Comparison of ENCODE assay signal across 25 cellular contexts in genomic region chr18:23247363-23247762, GRCh38.
DNase-seq lines count a peak whose midpoint lies in the region; ATAC-seq, FAIRE-seq and TF ChIP-seq lines count a peak whose summit lies in the region.
"Had no signal": no experiment of that assay in that cellular context is flagged by ENCODE, and none has a peak within 500 bp of the region (broad histone marks: within the 10 kb centered on the region; RNA-seq: fewer than 3 reads in every experiment).

No MANE protein-coding gene starts in this region.

- TF ChIP-seq EP300 in HepG2 (IDR thresholded peaks at IDR 0.05; ENCODE audit: low read depth in 2 of 2, low read length in 2 of 2) (no peak), HepG2 (CRISPR knock-in tag; IDR thresholded peaks at IDR 0.05; ENCODE audit: borderline replicate concordance) (no peak)

- H3K79me2 ChIP-seq in HepG2 (ENCODE audit: insufficient read depth, low read length) (no peaks in the 10 kb centered on the region), astrocyte (ENCODE audit: insufficient read depth, low read length) (no peaks in the 10 kb centered on the region), neural progenitor cell (ENCODE audit: low read depth) (no peaks in the 10 kb centered on the region)

- no peaks in the 10 kb centered on the region for H4K20me1 ChIP-seq in HepG2 (ENCODE audit: insufficient read depth, low read length)
- no peaks in the 10 kb centered on the region for H4K20me1 ChIP-seq in BLaER1 treated with 17β-estradiol and CSF1 and Interleukin-3, amounts not matched to agents 10 nM and 100 nM
- no peaks in the 10 kb centered on the region for H4K20me1 ChIP-seq in astrocyte (ENCODE audit: insufficient read depth, low read length)
- no peaks in the 10 kb centered on the region for H4K20me1 ChIP-seq in neural progenitor cell (ENCODE audit: low read depth)

- H3F3A ChIP-seq in neural progenitor cell (ENCODE audit: low read depth) = no peaks in the 10 kb centered on the region

- no peak for TF ChIP-seq RAD21 in HepG2 (CRISPR knock-in tag; IDR thresholded peaks at IDR 0.05)

- H3K27ac Mint-ChIP-seq in astrocyte (ENCODE audit: unreplicated experiment) (no peak overlapping the region), neural progenitor cell (peak overlapping the region; percentile 37)
- H3K27ac Mint-ChIP-seq: CD4-positive, CD25-positive, alpha-beta regulatory T cell; CD8-positive, alpha-beta T cell had no signal

- WGBS in HepG2 (ENCODE audit: low lambda C conversion rate) = 95% methylated on average over 7 of the region's 10 CpGs
- WGBS in right lobe of liver (ENCODE audit: insufficient coverage, low coverage, low lambda C conversion rate, missing lambda C conversion rate) = no CpG with 5 or more reads among the region's 10 CpGs

- H3K9me3 ChIP-seq in HepG2 (ENCODE audit: low read length) (no peaks in the 10 kb centered on the region), right lobe of liver (no peaks in the 10 kb centered on the region), astrocyte (ENCODE audit: insufficient read depth, low read depth, low read length) (no peaks in the 10 kb centered on the region), neural progenitor cell (ENCODE audit: low read depth) (no peaks in the 10 kb centered on the region)
- peaks cover 10 to 25% (median 15%) of the 10 kb centered on the region in 11 experiments for H3K9me3 ChIP-seq in BLaER1 treated with 17β-estradiol and CSF1 and Interleukin-3, amounts not matched to agents 10 nM and 100 nM (replicated peaks in 1 of 11)
- H3K9me3 ChIP-seq: BE2C, Caco-2 had no signal

- POLR2A ChIA-PET in HepG2 (lab: Yijun Ruan, JAX) = no interaction called here

- ATAC-seq in HepG2 = peak; percentile 27; the same call in 2 of the 3 replicates
- no peak for ATAC-seq in right lobe of liver
- ATAC-seq: A549; CD8-positive, alpha-beta T cell; HCT116 had no signal

- BruUV-seq in HepG2 (replicated peaks; lab: Mats Ljungman, UMichigan) = no TSS peak

- peak overlapping the region; percentile 8 for H3K4me3 Mint-ChIP-seq in astrocyte (ENCODE audit: unreplicated experiment)
- H3K4me3 Mint-ChIP-seq in neural progenitor cell = no peak overlapping the region
- H3K4me3 Mint-ChIP-seq: CD4-positive, CD25-positive, alpha-beta regulatory T cell; CD8-positive, alpha-beta T cell had no signal

- H3K4me2 ChIP-seq in HepG2 (ENCODE audit: low read depth, low read length) = no peak overlapping the region
- H3K4me2 ChIP-seq in BLaER1 treated with 17β-estradiol and CSF1 and Interleukin-3, amounts not matched to agents 10 nM and 100 nM = peak overlapping the region in 1 of 11 experiments; percentile 19; a peak in 1 of 22 replicates
- no peak overlapping the region for H3K4me2 ChIP-seq in astrocyte (ENCODE audit: low read length)
- no peak overlapping the region for H3K4me2 ChIP-seq in neural progenitor cell
- H3K4me2 ChIP-seq: A549 had no signal

- H3K27me3 ChIP-seq in HepG2 (ENCODE audit: control insufficient read depth in 1 of 2, insufficient read depth in 2 of 2, low read length in 2 of 2) (no peaks in the 10 kb centered on the region), right lobe of liver (no peaks in the 10 kb centered on the region), astrocyte (ENCODE audit: insufficient read depth, low read length) (no peaks in the 10 kb centered on the region), neural progenitor cell (no peaks in the 10 kb centered on the region)
- H3K27me3 ChIP-seq in BLaER1 treated with 17β-estradiol and CSF1 and Interleukin-3, amounts not matched to agents 10 nM and 100 nM = no peaks in the 10 kb centered on the region
- H3K27me3 ChIP-seq: BE2C had no signal

- in situ Hi-C loops in HepG2 (cut with HindIII; ENCODE audit: extremely low pct_ligation_motif_present, low pct_unique_long_range_greater_than_20kb) = no loop called here

- intact Hi-C loops in HepG2 (cut with micrococcal nuclease; ENCODE audit: unreplicated experiment) (no loop called here), right lobe of liver (cut with DNase I) (no loop called here)

- peaks cover 6 to 43% of the 10 kb centered on the region in 2 experiments for H3K36me3 ChIP-seq in HepG2 (replicated peaks in 1 of 2; ENCODE audit: control insufficient read depth in 1 of 2, insufficient read depth in 2 of 2, low read length in 2 of 2)
- peaks cover 0 to 3% (median 0%) of the 10 kb centered on the region in 4 donors for H3K36me3 ChIP-seq in right lobe of liver
- H3K36me3 ChIP-seq in BLaER1 treated with 17β-estradiol and CSF1 and Interleukin-3, amounts not matched to agents 10 nM and 100 nM = peaks cover 0 to 39% (median 14%) of the 10 kb centered on the region in 11 experiments; a peak in 8 of 22 replicates
- no peaks in the 10 kb centered on the region for H3K36me3 ChIP-seq in astrocyte (ENCODE audit: insufficient read depth, low read length)
- H3K36me3 ChIP-seq in neural progenitor cell = no peaks in the 10 kb centered on the region
- H3K36me3 ChIP-seq: BE2C had no signal

- H3K36me3 Mint-ChIP-seq in astrocyte (ENCODE audit: low read depth, unreplicated experiment) (peaks cover 30% of the 10 kb centered on the region), neural progenitor cell (peaks cover 34% of the 10 kb centered on the region)
- H3K36me3 Mint-ChIP-seq: CD4-positive, CD25-positive, alpha-beta regulatory T cell; CD8-positive, alpha-beta T cell had no signal

- H3K4me1 Mint-ChIP-seq in astrocyte (ENCODE audit: low read depth, unreplicated experiment) = no peaks in the 10 kb centered on the region
- peaks cover 13% of the 10 kb centered on the region for H3K4me1 Mint-ChIP-seq in neural progenitor cell

- FAIRE-seq in HepG2 (lab: Jason Lieb, UNC) = no peak
- no peak for FAIRE-seq in astrocyte (lab: Jason Lieb, UNC)
- FAIRE-seq: A549, G401.6, GM12892, H1 had no signal

- DNase-seq in HepG2 (ENCODE audit: low spot score) (no peak), right lobe of liver (no peak), astrocyte (ENCODE audit: low read depth) (no peak), neural progenitor cell (ENCODE audit: low spot score) (no peak), ureter (ENCODE audit: low spot score) (no peak), cortex of kidney (lab: John Stamatoyannopoulos, UW) (no peak), NCI-H2081 (lab: John Stamatoyannopoulos, UW) (no peak)
- DNase-seq: 8988T; ACHN; AML-193; BE2C; Caco-2; CD4-positive, CD25-positive, alpha-beta regulatory T cell; CD8-positive, alpha-beta T cell; DMS153; DND-41; GM23248; H7 had no signal

- CTCF ChIA-PET in HepG2 (lab: Yijun Ruan, JAX; ENCODE audit: low intra/inter-chr PET ratio, low total read pairs) = no interaction called here

- H3K27me3 Mint-ChIP-seq in astrocyte (ENCODE audit: low read depth, unreplicated experiment) = no peaks in the 10 kb centered on the region
- H3K27me3 Mint-ChIP-seq in neural progenitor cell (ENCODE audit: insufficient read depth, low read depth) = peaks cover 10% of the 10 kb centered on the region
- H3K27me3 Mint-ChIP-seq: CD4-positive, CD25-positive, alpha-beta regulatory T cell had no signal

- H2AFZ ChIP-seq in HepG2 (ENCODE audit: low read length) (no peak overlapping the region), astrocyte (ENCODE audit: low read depth, low read length) (no peak overlapping the region), neural progenitor cell (replicated peaks) (no peak overlapping the region)
- H2AFZ ChIP-seq: GM23248 had no signal

- no peak for TF ChIP-seq POLR2A in HepG2 (IDR thresholded peaks at IDR 0.05; ENCODE audit: insufficient read depth in 1 of 2, low read depth in 2 of 2, low read length in 2 of 2)
- TF ChIP-seq POLR2A in right lobe of liver (IDR thresholded peaks at IDR 0.05) = no peak

- no peak overlapping the region for H3K9ac ChIP-seq in HepG2 (ENCODE audit: insufficient read depth, low read depth, low read length)
- peak overlapping the region in 1 of 11 experiments; percentile 31; a peak in 1 of 22 replicates for H3K9ac ChIP-seq in BLaER1 treated with 17β-estradiol and CSF1 and Interleukin-3, amounts not matched to agents 10 nM and 100 nM
- no peak overlapping the region for H3K9ac ChIP-seq in astrocyte (ENCODE audit: low read length)
- no peak overlapping the region for H3K9ac ChIP-seq in neural progenitor cell
- H3K9ac ChIP-seq: GM23248 had no signal

- peaks cover 3% of the 10 kb centered on the region for H3K9me3 Mint-ChIP-seq in astrocyte (ENCODE audit: unreplicated experiment)
- peaks cover 14% of the 10 kb centered on the region for H3K9me3 Mint-ChIP-seq in neural progenitor cell
- H3K9me3 Mint-ChIP-seq: CD8-positive, alpha-beta T cell had no signal

- H3K4me3 ChIP-seq in HepG2 (replicated peaks in 1 of 3; ENCODE audit: insufficient read depth in 1 of 3, low read depth in 2 of 3, low read length in 3 of 3) (no peak overlapping the region), right lobe of liver (no peak overlapping the region), astrocyte (ENCODE audit: insufficient read depth, low read depth, low read length) (no peak overlapping the region), neural progenitor cell (no peak overlapping the region)
- no peak overlapping the region for H3K4me3 ChIP-seq in BLaER1 treated with 17β-estradiol and CSF1 and Interleukin-3, amounts not matched to agents 10 nM and 100 nM
- H3K4me3 ChIP-seq: A549, GM23248 had no signal

- H3K27ac ChIP-seq in HepG2 (ENCODE audit: extremely low read length, insufficient read depth, low read length) (no peak overlapping the region), right lobe of liver (no peak overlapping the region), astrocyte (ENCODE audit: low read depth, low read length) (no peak overlapping the region), neural progenitor cell (no peak overlapping the region)
- H3K27ac ChIP-seq in BLaER1 treated with 17β-estradiol and CSF1 and Interleukin-3, amounts not matched to agents 10 nM and 100 nM = peak overlapping the region in 8 of 11 experiments; percentile 17 to 99 (median 31); a peak in 12 of 22 replicates
- H3K27ac ChIP-seq: A549, C4-2B, GM23248 had no signal

- TF ChIP-seq CTCF in HepG2 (CRISPR knock-in tag; IDR thresholded peaks at IDR 0.05) (no peak), right lobe of liver (IDR thresholded peaks at IDR 0.05) (no peak), astrocyte (IDR thresholded peaks at IDR 0.05; ENCODE audit: insufficient read depth, low read depth, low read length) (no peak), neural progenitor cell (IDR thresholded peaks at IDR 0.05) (no peak)

- H3K4me1 ChIP-seq in HepG2 (ENCODE audit: insufficient read depth, low read length) = peaks cover 1% of the 10 kb centered on the region
- H3K4me1 ChIP-seq in right lobe of liver = peaks cover 0 to 3% (median under 1%) of the 10 kb centered on the region in 4 donors
- peaks cover 49 to 86% (median 70%) of the 10 kb centered on the region in 10 experiments for H3K4me1 ChIP-seq in BLaER1 treated with 17β-estradiol and CSF1 and Interleukin-3, amounts not matched to agents 10 nM and 100 nM
- H3K4me1 ChIP-seq in astrocyte (ENCODE audit: insufficient read depth, low read length) = no peaks in the 10 kb centered on the region
- H3K4me1 ChIP-seq in neural progenitor cell = peaks cover 4% of the 10 kb centered on the region
- H3K4me1 ChIP-seq: A549, BE2C, Caco-2 had no signal

TF ChIP-seq in HepG2, 621 proteins besides CTCF, POLR2A, EP300 and RAD21 (continues in another document):
- no peak for TF ChIP-seq ZNF749 (CRISPR knock-in tag; IDR thresholded peaks at IDR 0.05; ENCODE audit: borderline replicate concordance)
- no peak for TF ChIP-seq MAZ (IDR thresholded peaks at IDR 0.05; ENCODE audit: borderline replicate concordance, low read depth, low read length)
- no peak for TF ChIP-seq MAZ (CRISPR knock-in tag; IDR thresholded peaks at IDR 0.05; ENCODE audit: low read depth)

Comparison
In these comparisons a context has a peak if more than half of its experiments do, and no peak if none do; other contexts are left out.
1. H3K27ac ChIP-seq: peak in BLaER1 treated with 17β-estradiol and CSF1 and Interleukin-3, amounts not matched to agents 10 nM and 100 nM (8 of 11); none in HepG2 (single experiment), right lobe of liver (0 of 3), astrocyte (single experiment) and neural progenitor cell (single experiment).